Comparison of ENCODE assay signal across 15 cellular contexts in the genomic region with DNA sequence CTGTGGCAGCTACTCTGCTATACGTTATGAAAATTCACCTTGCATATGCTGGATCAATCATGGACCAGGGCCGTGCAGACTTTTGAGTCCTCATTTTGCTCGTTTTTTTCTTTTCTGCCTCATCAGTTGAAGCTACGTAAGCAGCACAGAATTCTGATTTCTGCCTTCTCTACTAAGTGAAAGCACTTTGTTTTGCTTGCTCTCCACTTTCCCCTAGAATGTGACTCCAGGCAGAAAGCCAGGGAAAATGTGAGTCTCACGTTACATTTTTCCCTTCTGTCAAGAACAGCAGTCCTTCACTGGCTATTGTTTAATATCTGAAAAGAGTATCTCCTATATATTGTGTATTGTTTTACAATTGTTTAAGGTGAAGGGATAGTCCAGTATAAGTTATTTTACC.
DNase-seq lines count a peak whose midpoint lies in the region; ATAC-seq, FAIRE-seq and TF ChIP-seq lines count a peak whose summit lies in the region.
"Had no signal": no experiment of that assay in that cellular context is flagged by ENCODE, and none has a peak within 500 bp of the region (broad histone marks: within the 10 kb centered on the region; RNA-seq: fewer than 3 reads in every experiment).

No MANE protein-coding gene starts in this region.

- intact Hi-C loops in PC-9 (cut with micrococcal nuclease; ENCODE audit: unreplicated experiment): no loop called here

- H3K4me1 ChIP-seq in PC-9 (replicated peaks; ENCODE audit: insufficient read depth): no peaks in the 10 kb centered on the region
- H3K4me1 ChIP-seq: adrenal gland, transverse colon had no signal

- POLR2A ChIA-PET in PC-9 (lab: Charles Lee; ENCODE audit: unreplicated experiment): no interaction called here

- H3K79me2 ChIP-seq in PC-9 (ENCODE audit: low read depth): no peaks in the 10 kb centered on the region

- no peaks in the 10 kb centered on the region; the same call in 1 of the 2 replicates for H4K20me1 ChIP-seq in PC-9 (ENCODE audit: insufficient read depth)

- H3K9me3 ChIP-seq in PC-9 (ENCODE audit: insufficient read depth, low read depth): no peaks in the 10 kb centered on the region
- H3K9me3 ChIP-seq: adrenal gland, transverse colon had no signal

- no peaks in the 10 kb centered on the region for H3K36me3 ChIP-seq in PC-9 (ENCODE audit: low read depth)
- H3K36me3 ChIP-seq: adrenal gland, transverse colon had no signal

- FAIRE-seq in HTR-8/SVneo (lab: Jason Lieb, UNC): no peak

- 0 out of 2 replicates have a peak overlapping the region, but pooled peaks have one; percentile 8 for H3K4me2 ChIP-seq in PC-9

- DNase-seq in HTR-8/SVneo (ENCODE audit: insufficient read length, low spot score) (peak; percentile 25), PC-9 (no peak), fibroblast of villous mesenchyme (ENCODE audit: low read depth) (peak; percentile 0), retinal pigment epithelial cell (ENCODE audit: low read depth) (peak; percentile 58), islet precursor cell (no peak)
- DNase-seq: adrenal gland; CD8-positive, alpha-beta T cell; HFFc6; Kasumi-1; left ventricle myocardium superior; transverse colon had no signal

- no peaks in the 10 kb centered on the region for H3K9me2 ChIP-seq in PC-9 (ENCODE audit: insufficient read depth)

- no peaks in the 10 kb centered on the region for H3K27me3 ChIP-seq in PC-9 (ENCODE audit: insufficient read depth, low read depth)
- H3K27me3 ChIP-seq: adrenal gland, transverse colon had no signal

- no TSS peak for BruUV-seq in PC-9 (replicated peaks; lab: Mats Ljungman, UMichigan)

- CTCF ChIA-PET in PC-9 (lab: Charles Lee): no interaction called here

- H3K27ac ChIP-seq in PC-9: no peak overlapping the region
- H3K27ac ChIP-seq: adrenal gland, transverse colon had no signal

- no peak for TF ChIP-seq CTCF in PC-9 (conservative IDR thresholded peaks at IDR 0.05)
- TF ChIP-seq CTCF in fibroblast of villous mesenchyme (IDR thresholded peaks at IDR 0.05; ENCODE audit: insufficient read depth, low read depth, low read length): no peak
- no peak for TF ChIP-seq CTCF in retinal pigment epithelial cell (conservative IDR thresholded peaks at IDR 0.05; ENCODE audit: low read depth, low read length)

- ATAC-seq in GM21447 (IDR thresholded peaks at IDR 0.05; ENCODE audit: unreplicated experiment) (no peak), GM19467 (IDR thresholded peaks at IDR 0.05; ENCODE audit: unreplicated experiment) (no peak), HG03108 (IDR thresholded peaks at IDR 0.05; ENCODE audit: unreplicated experiment) (no peak)
- ATAC-seq: CD8-positive, alpha-beta T cell; esophagus mucosa; left ventricle myocardium superior had no signal

- H2AFZ ChIP-seq in PC-9: no peak overlapping the region

- no peak overlapping the region for H3K4me3 ChIP-seq in PC-9
- no peak overlapping the region for H3K4me3 ChIP-seq in fibroblast of villous mesenchyme (ENCODE audit: low read depth, low read length)
- no peak overlapping the region for H3K4me3 ChIP-seq in retinal pigment epithelial cell (ENCODE audit: low read length)
- H3K4me3 ChIP-seq: adrenal gland, transverse colon had no signal

- no peaks in the 10 kb centered on the region for H3F3A ChIP-seq in PC-9 (ENCODE audit: insufficient read depth, low read depth)

Comparison
In these comparisons a context has a peak if more than half of its experiments do, and no peak if none do; other contexts are left out.
1. DNase-seq: peak in HTR-8/SVneo (single experiment), fibroblast of villous mesenchyme (single experiment) and retinal pigment epithelial cell (single experiment); none in PC-9 (0 of 2) and islet precursor cell (single experiment).